In the genomic region with DNA sequence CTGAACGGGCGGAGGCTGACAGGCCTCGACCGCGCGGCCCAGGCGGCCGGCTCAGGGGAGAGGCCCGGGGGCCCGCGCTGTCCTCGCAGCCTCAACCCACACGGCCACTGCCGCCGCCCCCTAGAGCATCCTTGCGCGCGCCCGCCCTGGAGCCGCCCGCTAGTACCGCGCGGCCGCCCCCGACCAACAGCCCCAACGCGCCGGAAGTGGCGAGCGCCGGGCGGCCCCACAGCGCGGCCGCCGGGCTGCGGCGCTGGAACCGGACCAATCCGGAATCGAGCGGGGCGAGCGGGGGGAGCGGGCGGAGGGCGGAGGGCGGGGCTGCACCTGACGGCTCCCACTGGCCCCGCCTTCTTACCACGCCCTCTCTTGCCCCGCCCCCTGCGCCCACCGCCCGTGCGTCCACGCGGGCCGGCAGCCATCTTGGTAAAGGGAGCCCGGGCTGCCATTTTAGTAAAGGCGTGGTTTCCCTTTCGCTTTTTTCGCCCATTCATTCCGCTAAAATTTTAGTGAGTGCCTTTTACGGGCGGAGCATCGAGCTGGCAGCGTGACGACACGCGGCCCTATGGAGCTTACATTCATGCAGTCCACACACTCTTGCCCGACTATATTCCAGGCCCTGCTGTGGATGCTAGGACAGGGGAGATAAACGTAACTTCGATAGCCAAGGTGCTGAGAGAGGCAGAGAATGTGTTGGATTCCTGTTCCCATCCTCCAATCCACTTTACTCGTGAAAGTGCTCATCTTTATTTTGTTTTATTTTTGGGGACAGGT, we compare ENCODE assay signal across 8 cellular contexts. TPM values are rescaled to one million over a fixed set of nuclear protein-coding genes. Genes with fewer than 3 reads are reported as not detected.
DNase-seq lines count a peak whose midpoint lies in the region; ATAC-seq, FAIRE-seq and TF ChIP-seq lines count a peak whose summit lies in the region.

A gene with protein sequence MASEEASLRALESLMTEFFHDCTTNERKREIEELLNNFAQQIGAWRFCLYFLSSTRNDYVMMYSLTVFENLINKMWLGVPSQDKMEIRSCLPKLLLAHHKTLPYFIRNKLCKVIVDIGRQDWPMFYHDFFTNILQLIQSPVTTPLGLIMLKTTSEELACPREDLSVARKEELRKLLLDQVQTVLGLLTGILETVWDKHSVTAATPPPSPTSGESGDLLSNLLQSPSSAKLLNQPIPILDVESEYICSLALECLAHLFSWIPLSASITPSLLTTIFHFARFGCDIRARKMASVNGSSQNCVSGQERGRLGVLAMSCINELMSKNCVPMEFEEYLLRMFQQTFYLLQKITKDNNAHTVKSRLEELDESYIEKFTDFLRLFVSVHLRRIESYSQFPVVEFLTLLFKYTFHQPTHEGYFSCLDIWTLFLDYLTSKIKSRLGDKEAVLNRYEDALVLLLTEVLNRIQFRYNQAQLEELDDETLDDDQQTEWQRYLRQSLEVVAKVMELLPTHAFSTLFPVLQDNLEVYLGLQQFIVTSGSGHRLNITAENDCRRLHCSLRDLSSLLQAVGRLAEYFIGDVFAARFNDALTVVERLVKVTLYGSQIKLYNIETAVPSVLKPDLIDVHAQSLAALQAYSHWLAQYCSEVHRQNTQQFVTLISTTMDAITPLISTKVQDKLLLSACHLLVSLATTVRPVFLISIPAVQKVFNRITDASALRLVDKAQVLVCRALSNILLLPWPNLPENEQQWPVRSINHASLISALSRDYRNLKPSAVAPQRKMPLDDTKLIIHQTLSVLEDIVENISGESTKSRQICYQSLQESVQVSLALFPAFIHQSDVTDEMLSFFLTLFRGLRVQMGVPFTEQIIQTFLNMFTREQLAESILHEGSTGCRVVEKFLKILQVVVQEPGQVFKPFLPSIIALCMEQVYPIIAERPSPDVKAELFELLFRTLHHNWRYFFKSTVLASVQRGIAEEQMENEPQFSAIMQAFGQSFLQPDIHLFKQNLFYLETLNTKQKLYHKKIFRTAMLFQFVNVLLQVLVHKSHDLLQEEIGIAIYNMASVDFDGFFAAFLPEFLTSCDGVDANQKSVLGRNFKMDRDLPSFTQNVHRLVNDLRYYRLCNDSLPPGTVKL (minus strand): TSS at position 208 of the 774 bp plus-strand sequence. CDS start 597 bp downstream, outside the sequence.

- H3K27ac ChIP-seq in aorta (ENCODE audit: low read depth in 1 of 2, low read length in 2 of 2): peak within 1 kb of the TSS; percentile 10 to 14

- FAIRE-seq in GM18507 (lab: Jason Lieb, UNC): peak; percentile 84

- in situ Hi-C loops in astrocyte of the cerebellum (cut with HindIII; ENCODE audit: low sequenced_read_pairs): no loop called here

- H3K4me1 ChIP-seq in aorta (ENCODE audit: control insufficient read depth in 1 of 2, insufficient read depth in 2 of 2, low read length in 2 of 2): no peaks in the 10 kb centered on the region

- H3K9me3 ChIP-seq in aorta (ENCODE audit: control insufficient read depth, low read length): no peaks in the 10 kb centered on the region

- peak; percentile 90 for DNase-seq in GM18507 (ENCODE audit: extremely low spot score, insufficient read length, low read depth)
- DNase-seq in NCI-H2081 (lab: John Stamatoyannopoulos, UW): peak; percentile 90 to 96
- DNase-seq in T-helper 9 cell: peak; percentile 100
- DNase-seq in astrocyte of the cerebellum (ENCODE audit: low read depth): peak; percentile 81
- DNase-seq in hepatic stellate cell (ENCODE audit: low spot score): peak; percentile 83
- peak; percentile 58 for DNase-seq in renal cortical epithelial cell (ENCODE audit: low read depth)
- peak; percentile 97 to 100 for DNase-seq in aorta

- H3K27me3 ChIP-seq in aorta (ENCODE audit: control insufficient read depth in 1 of 2, insufficient read depth in 2 of 2, low read length in 1 of 2): no peaks in the 10 kb centered on the region

- TF ChIP-seq CTCF in astrocyte of the cerebellum (IDR thresholded peaks at IDR 0.05; ENCODE audit: low read depth, low read length, missing control alignments): no peak

- H3K36me3 ChIP-seq in aorta (ENCODE audit: control insufficient read depth in 1 of 2, insufficient read depth in 2 of 2, low read length in 1 of 2): no peaks in the 10 kb centered on the region

- 1% methylated on average over 64 to 76 of the region's 76 CpGs for WGBS in aorta, 2 donors

- intact Hi-C loops in aorta (cut with DNase I): loop anchor here (5.0 to 10.0 kb wide), 2 partner anchors 63 to 80 kb away; no protein-coding TSS in a partner anchor

- H3K4me3 ChIP-seq in astrocyte of the cerebellum (ENCODE audit: low read depth, low read length): peak within 1 kb of the TSS; percentile 83
- H3K4me3 ChIP-seq in aorta (ENCODE audit: low read length in 2 of 2): peak within 1 kb of the TSS; percentile 85 to 93

- ATAC-seq in HG02981 (IDR thresholded peaks at IDR 0.05; ENCODE audit: unreplicated experiment): peak; percentile 87
- ATAC-seq in aorta (ENCODE audit: low FRiP score): peak; percentile 97

RNA-seq across cellular contexts. Expression of the gene that starts here (rescaled TPM):
- total RNA-seq in renal cortical epithelial cell (68.8 and 140 TPM in 2 replicates), aorta (100 to 1,000 TPM in 1 of 2 donors, 10 to 100 TPM in 1; 88.6 to 103 TPM)
- 10 to 100 TPM; 28.0 to 85.1 TPM for polyA plus RNA-seq in aorta

Comparison
In these comparisons a context has a peak if more than half of its experiments do, and no peak if none do; other contexts are left out.
1. Peak in every context shown above with its lines: DNase-seq, ATAC-seq, H3K4me3 ChIP-seq and H3K27ac ChIP-seq.